ENCODE assay signal across 1 cellular context in genomic region chr19:19510432-19510831, GRCh38.
TF ChIP-seq lines count a peak whose summit lies in the region.

No MANE protein-coding gene starts in this region.

TF ChIP-seq in HEK293T, 16 proteins besides CTCF, POLR2A, EP300 and RAD21:
- TF ChIP-seq SUZ12 (IDR thresholded peaks at IDR 0.05) (no peak), PKNOX1 (IDR thresholded peaks at IDR 0.05) (no peak), ELF4 (IDR thresholded peaks at IDR 0.05) (no peak), FOXA1 (IDR thresholded peaks at IDR 0.05) (no peak), FOXK2 (IDR thresholded peaks at IDR 0.05) (no peak), CTBP1 (IDR thresholded peaks at IDR 0.05; ENCODE audit: borderline replicate concordance) (no peak), SP1 (IDR thresholded peaks at IDR 0.05) (no peak), HDGF (IDR thresholded peaks at IDR 0.05; ENCODE audit: borderline replicate concordance) (no peak), FOXM1 (IDR thresholded peaks at IDR 0.05; ENCODE audit: borderline replicate concordance) (no peak), TARDBP (IDR thresholded peaks at IDR 0.05) (no peak), L3MBTL2 (conservative IDR thresholded peaks at IDR 0.05) (no peak), NFRKB (IDR thresholded peaks at IDR 0.05) (no peak), ARNT (IDR thresholded peaks at IDR 0.05) (no peak), BHLHE40 (IDR thresholded peaks at IDR 0.05; ENCODE audit: borderline replicate concordance) (no peak), LEF1 (IDR thresholded peaks at IDR 0.05; ENCODE audit: borderline replicate concordance) (no peak), ZNF384 (IDR thresholded peaks at IDR 0.05) (no peak)
